9 cellular contexts compared by ENCODE assay signal in the genomic region with DNA sequence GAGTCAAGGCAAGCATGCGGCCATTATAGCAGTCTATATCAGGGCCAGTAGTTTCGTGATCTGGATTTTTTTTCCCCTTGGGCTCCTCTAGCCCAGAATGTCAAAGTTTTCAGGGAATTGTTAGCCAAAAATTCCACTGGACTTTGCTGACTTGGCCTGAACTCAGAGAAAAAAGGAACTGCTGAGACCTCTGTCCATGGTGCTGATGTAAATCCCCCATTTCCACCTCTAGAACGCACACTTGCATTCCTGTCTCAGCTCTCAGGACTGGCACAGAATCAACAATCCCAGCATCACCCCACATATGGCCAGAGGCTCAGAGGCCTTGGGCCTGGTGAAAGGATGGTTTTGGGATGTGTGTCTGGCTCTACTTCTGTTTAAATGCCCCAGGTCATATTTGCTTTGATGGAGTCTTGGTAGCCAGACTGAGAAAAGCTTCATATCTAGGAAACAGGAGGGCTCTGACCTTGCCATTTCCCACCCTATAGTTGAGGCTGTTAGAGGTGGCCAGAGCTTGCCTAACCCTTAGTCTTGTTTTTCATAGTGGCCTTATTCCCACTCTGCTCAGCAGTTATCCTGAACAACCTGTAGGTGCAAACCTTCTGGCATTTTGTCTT. TPM values are rescaled to one million over a fixed set of nuclear protein-coding genes. Genes with fewer than 3 reads are reported as not detected.
DNase-seq lines count a peak whose midpoint lies in the region; ATAC-seq and TF ChIP-seq lines count a peak whose summit lies in the region.
"Had no signal": no experiment of that assay in that cellular context is flagged by ENCODE, and none has a peak within 500 bp of the region (broad histone marks: within the 10 kb centered on the region; RNA-seq: fewer than 3 reads in every experiment).

No MANE protein-coding gene starts in this region.

- CTCF ChIA-PET in activated CD4-positive, alpha-beta T cell treated with anti-CD3 and anti-CD28 coated beads, Interleukin-2, amount 10 ng/mL, durations not matched to agents 7 days and 5 days (lab: Charles Lee): interaction anchor here (1.1 kb wide), 1 partner anchor 11 kb away, joined by 4 read pairs; no protein-coding TSS in a partner anchor

- no peak for TF ChIP-seq POLR2A in gastroesophageal sphincter (IDR thresholded peaks at IDR 0.05)

- no peak for ATAC-seq in gastroesophageal sphincter
- ATAC-seq in GM21717 (IDR thresholded peaks at IDR 0.05; ENCODE audit: unreplicated experiment): no peak

- H3K27me3 Mint-ChIP-seq in activated CD4-positive, alpha-beta T cell treated with anti-CD3 and anti-CD28 coated beads, Interleukin-2, amount 10 ng/mL, durations not matched to agents 7 days and 5 days: peaks cover 21% of the 10 kb centered on the region
- peaks cover 35% of the 10 kb centered on the region for H3K27me3 Mint-ChIP-seq in endodermal cell (ENCODE audit: insufficient read depth)

- H3K4me1 Mint-ChIP-seq in activated CD4-positive, alpha-beta T cell treated with anti-CD3 and anti-CD28 coated beads, Interleukin-2, amount 10 ng/mL, durations not matched to agents 7 days and 5 days: no peaks in the 10 kb centered on the region
- H3K4me1 Mint-ChIP-seq in endodermal cell: no peaks in the 10 kb centered on the region
- H3K4me1 Mint-ChIP-seq: CD8-positive, alpha-beta memory T cell had no signal

- H3K9ac ChIP-seq in endodermal cell (ENCODE audit: extremely low read depth, low read length, poor library complexity, severe bottlenecking): no peak overlapping the region

- no peak for TF ChIP-seq EP300 in gastroesophageal sphincter (IDR thresholded peaks at IDR 0.05)

- no peaks in the 10 kb centered on the region for H3K36me3 ChIP-seq in endodermal cell (ENCODE audit: control insufficient read depth, insufficient read depth, low read length)
- H3K36me3 ChIP-seq in gastroesophageal sphincter: no peaks in the 10 kb centered on the region

- H3K9me3 ChIP-seq in endodermal cell (ENCODE audit: control insufficient read depth, low read length) (no peaks in the 10 kb centered on the region), gastroesophageal sphincter (peaks cover 0 to 16% (median 0%) of the 10 kb centered on the region in 3 donors)

- 8 to 9% methylated on average over 2 to 3 of the region's 3 CpGs for WGBS in endodermal cell (ENCODE audit: insufficient coverage in 1 of 2, insufficient read length in 1 of 2), 2 experiments
- 0 to 10% methylated on average over 2 of the region's 3 CpGs for WGBS in gastroesophageal sphincter (ENCODE audit: low coverage in 1 of 2), 2 donors

- H3K4me1 ChIP-seq in endodermal cell (ENCODE audit: control insufficient read depth, insufficient read depth, low read length): no peaks in the 10 kb centered on the region
- H3K4me1 ChIP-seq in gastroesophageal sphincter: no peaks in the 10 kb centered on the region

- TF ChIP-seq CTCF in endodermal cell (conservative IDR thresholded peaks at IDR 0.05): peak; percentile 68
- no peak for TF ChIP-seq CTCF in gastroesophageal sphincter (IDR thresholded peaks at IDR 0.05)

- peaks cover 27% of the 10 kb centered on the region for H3K27me3 ChIP-seq in endodermal cell (ENCODE audit: control insufficient read depth, insufficient read depth, low read length, poor library complexity, severe bottlenecking)
- H3K27me3 ChIP-seq in gastroesophageal sphincter: peaks cover 4% of the 10 kb centered on the region

- peak; percentile 54 for DNase-seq in activated CD4-positive, alpha-beta T cell treated with anti-CD3 and anti-CD28 coated beads, Interleukin-2, amount 10 ng/mL, durations not matched to agents 7 days and 5 days
- no peak for DNase-seq in activated CD4-positive, alpha-beta T cell treated with anti-CD3 and anti-CD28 coated beads for 48 hours
- DNase-seq in NOMO-1 treated with dmso at 0.1 percent for 144 hours (lab: John Stamatoyannopoulos, UW; ENCODE audit: unreplicated experiment) (peak; percentile 12), endodermal cell (peak; percentile 85), myocyte (ENCODE audit: low read depth) (peak; percentile 79), NCI-H524 treated with DMSO at 0.1 percent for 48 hours (lab: John Stamatoyannopoulos, UW) (no peak)

- H3K27ac ChIP-seq in endodermal cell (ENCODE audit: low read depth, low read length) (no peak overlapping the region), gastroesophageal sphincter (no peak overlapping the region)

- POLR2A ChIA-PET in activated CD4-positive, alpha-beta T cell treated with anti-CD3 and anti-CD28 coated beads, Interleukin-2, amount 10 ng/mL, durations not matched to agents 7 days and 5 days (lab: Charles Lee): no interaction called here

- H3K36me3 Mint-ChIP-seq in activated CD4-positive, alpha-beta T cell treated with anti-CD3 and anti-CD28 coated beads, Interleukin-2, amount 10 ng/mL, durations not matched to agents 7 days and 5 days (ENCODE audit: low read depth): no peaks in the 10 kb centered on the region
- H3K36me3 Mint-ChIP-seq in endodermal cell (ENCODE audit: low read depth): no peaks in the 10 kb centered on the region
- H3K36me3 Mint-ChIP-seq: CD8-positive, alpha-beta memory T cell had no signal

- H3K4me3 ChIP-seq in endodermal cell (ENCODE audit: low read length) (no peak overlapping the region), gastroesophageal sphincter (no peak overlapping the region)

- H3K9me3 Mint-ChIP-seq in activated CD4-positive, alpha-beta T cell treated with anti-CD3 and anti-CD28 coated beads, Interleukin-2, amount 10 ng/mL, durations not matched to agents 7 days and 5 days: peaks cover 3% of the 10 kb centered on the region
- H3K9me3 Mint-ChIP-seq in endodermal cell: peaks cover 17% of the 10 kb centered on the region

- H3K27ac Mint-ChIP-seq in activated CD4-positive, alpha-beta T cell treated with anti-CD3 and anti-CD28 coated beads, Interleukin-2, amount 10 ng/mL, durations not matched to agents 7 days and 5 days: no peak overlapping the region
- no peak overlapping the region for H3K27ac Mint-ChIP-seq in endodermal cell
- H3K27ac Mint-ChIP-seq: CD8-positive, alpha-beta memory T cell had no signal

- no peak overlapping the region for H3K4me3 Mint-ChIP-seq in activated CD4-positive, alpha-beta T cell treated with anti-CD3 and anti-CD28 coated beads, Interleukin-2, amount 10 ng/mL, durations not matched to agents 7 days and 5 days
- H3K4me3 Mint-ChIP-seq in endodermal cell: no peak overlapping the region
- H3K4me3 Mint-ChIP-seq: CD8-positive, alpha-beta memory T cell had no signal

RNA-seq across cellular contexts. Expression of gene EFCAB14, which starts 16.9 kb away (rescaled TPM):
- total RNA-seq in activated CD4-positive, alpha-beta T cell treated with anti-CD3 and anti-CD28 coated beads, Interleukin-2, amount 10 ng/mL, durations not matched to agents 7 days and 5 days: 100 to 1,000 TPM in 1 of 2 experiments, 10 to 100 TPM in 1; 88.1 to 103 TPM
- 10 to 100 TPM; 82.7 to 83.4 TPM for total RNA-seq in endodermal cell
- polyA plus RNA-seq in endodermal cell (2013, experiment 1 of 2): 40.8 TPM
- 37.3 TPM for polyA plus RNA-seq in endodermal cell (2013, experiment 2 of 2)
- 50.9 and 56.8 TPM in 2 replicates for total RNA-seq in myocyte
- polyA plus RNA-seq in myocyte (2012): 24.3 TPM
- 100 to 1,000 TPM; 109 to 133 (median 116) TPM for total RNA-seq in gastroesophageal sphincter

Comparison
In these comparisons a context has a peak if more than half of its experiments do, and no peak if none do; other contexts are left out.
1. DNase-seq: peak in activated CD4-positive, alpha-beta T cell treated with anti-CD3 and anti-CD28 coated beads, Interleukin-2, amount 10 ng/mL, durations not matched to agents 7 days and 5 days (single experiment), NOMO-1 treated with dmso at 0.1 percent for 144 hours (single experiment), endodermal cell (single experiment) and myocyte (single experiment); none in activated CD4-positive, alpha-beta T cell treated with anti-CD3 and anti-CD28 coated beads for 48 hours (single experiment) and NCI-H524 treated with DMSO at 0.1 percent for 48 hours (single experiment).